Comparison of ENCODE assay signal across 8 cellular contexts in the genomic region with DNA sequence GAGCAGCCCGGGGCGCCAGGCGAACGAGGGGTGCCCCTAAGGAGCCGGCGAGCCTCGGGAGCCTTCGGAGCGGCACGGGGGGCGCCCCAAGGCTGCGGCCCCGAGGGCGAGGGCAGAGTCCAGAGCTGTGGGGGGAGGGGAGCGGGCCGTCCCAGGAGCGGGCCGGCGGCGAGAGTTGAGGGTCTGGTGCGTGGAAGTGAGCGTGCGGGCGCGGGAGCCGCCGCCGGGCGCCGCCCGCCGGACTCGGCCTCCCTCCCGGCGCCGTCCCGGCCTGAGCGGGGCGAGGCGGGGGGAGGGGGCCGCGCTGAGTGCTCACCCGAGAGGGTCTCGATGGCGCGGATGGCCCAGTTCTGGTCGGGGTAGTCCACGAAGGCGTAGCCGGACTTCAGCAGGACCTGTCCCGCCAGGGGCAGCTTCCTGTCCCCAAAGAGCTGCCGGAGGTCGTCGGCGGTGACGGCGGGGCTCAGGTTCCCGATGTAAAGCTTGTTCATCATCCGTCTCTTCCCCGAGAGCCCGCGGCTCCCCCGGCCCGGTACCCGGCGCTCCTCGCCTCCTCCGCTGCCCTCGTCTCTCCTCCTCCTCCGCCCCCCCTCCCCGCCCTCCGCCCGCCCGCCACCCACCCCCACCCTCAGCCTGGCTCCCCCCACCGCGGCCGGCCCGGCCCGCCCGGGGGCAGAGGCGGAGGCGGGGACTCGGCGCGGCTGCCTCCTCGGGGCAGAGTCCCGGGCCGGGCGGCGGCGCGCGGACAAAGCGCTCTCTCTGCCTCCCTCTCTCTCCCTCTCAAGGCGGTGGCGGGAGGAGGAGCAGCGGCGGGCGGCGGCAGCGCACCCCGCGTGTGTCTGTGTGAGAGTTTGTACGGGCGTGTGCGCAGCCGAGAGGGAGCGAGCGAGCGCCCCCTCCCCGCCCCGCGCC. TPM values are rescaled to one million over a fixed set of nuclear protein-coding genes. Genes with fewer than 3 reads are reported as not detected.
A peak's percentile ranks its signal among the peaks of the same experiment; 100 is the strongest.
DNase-seq lines count a peak whose midpoint lies in the region; ATAC-seq, FAIRE-seq and TF ChIP-seq lines count a peak whose summit lies in the region.

TSS of gene IGF2BP2 (minus strand) at position 576 of the 912 bp plus-strand sequence. CDS start at position 494, 82 bp downstream.

- no peak for TF ChIP-seq CTCF in AG09309 (IDR thresholded peaks at IDR 0.05; ENCODE audit: control insufficient read depth, insufficient read depth, low read depth, low read length, missing control alignments)
- TF ChIP-seq CTCF in astrocyte (IDR thresholded peaks at IDR 0.05; ENCODE audit: insufficient read depth, low read depth, low read length), result no peak

- H3K4me1 ChIP-seq in astrocyte (ENCODE audit: insufficient read depth, low read length), result peaks cover 28% of the 10 kb centered on the region

- H3K4me3 ChIP-seq in AG09309 (ENCODE audit: control insufficient read depth, low read depth, low read length), result peak within 1 kb of the TSS; percentile 78
- peak within 1 kb of the TSS; percentile 78 for H3K4me3 ChIP-seq in astrocyte (ENCODE audit: insufficient read depth, low read depth, low read length)

- H3K9me3 ChIP-seq in astrocyte (ENCODE audit: insufficient read depth, low read depth, low read length), result no peaks in the 10 kb centered on the region

- peak within 1 kb of the TSS; percentile 98 for H3K27ac Mint-ChIP-seq in astrocyte (ENCODE audit: unreplicated experiment)

- peak within 1 kb of the TSS; percentile 79 for H2AFZ ChIP-seq in astrocyte (ENCODE audit: low read depth, low read length)

- H3K4me1 Mint-ChIP-seq in astrocyte (ENCODE audit: low read depth, unreplicated experiment), result peaks cover 14% of the 10 kb centered on the region

- peak within 1 kb of the TSS; percentile 94 for H3K4me3 Mint-ChIP-seq in astrocyte (ENCODE audit: unreplicated experiment)

- no peaks in the 10 kb centered on the region for H3K27me3 ChIP-seq in astrocyte (ENCODE audit: insufficient read depth, low read length)

- H3K79me2 ChIP-seq in astrocyte (ENCODE audit: insufficient read depth, low read length), result peaks cover 67% of the 10 kb centered on the region

- peak within 1 kb of the TSS; percentile 91 for H3K4me2 ChIP-seq in astrocyte (ENCODE audit: low read length)

- ATAC-seq in GM18909 (IDR thresholded peaks at IDR 0.05; ENCODE audit: poor library complexity, unreplicated experiment) (peak; percentile 69), HG03571 (IDR thresholded peaks at IDR 0.05; ENCODE audit: unreplicated experiment) (peak; percentile 70), SK-N-SH treated with all-trans-retinoic acid at 6 μM for 48 hours (peak; percentile 77), left ventricle myocardium superior (peak; percentile 85), HG03196 (IDR thresholded peaks at IDR 0.05; ENCODE audit: unreplicated experiment) (no peak)

- H3K9me3 Mint-ChIP-seq in astrocyte (ENCODE audit: unreplicated experiment), result peaks cover 6% of the 10 kb centered on the region

- H3K27me3 Mint-ChIP-seq in astrocyte (ENCODE audit: low read depth, unreplicated experiment), result no peaks in the 10 kb centered on the region

- H3K36me3 Mint-ChIP-seq in astrocyte (ENCODE audit: low read depth, unreplicated experiment), result peaks cover 27% of the 10 kb centered on the region

- DNase-seq in AG09309 (ENCODE audit: low read depth) (no peak), astrocyte (ENCODE audit: low read depth) (peak; percentile 74), left ventricle myocardium superior (peak; percentile 84), renal cortical epithelial cell (ENCODE audit: low read depth) (peak; percentile 41)

- peaks cover 10% of the 10 kb centered on the region for H4K20me1 ChIP-seq in astrocyte (ENCODE audit: insufficient read depth, low read length)

- FAIRE-seq in astrocyte (lab: Jason Lieb, UNC), result no peak

- intact Hi-C loops in left ventricle myocardium superior (cut with micrococcal nuclease), result no loop called here

- peak within 1 kb of the TSS; percentile 96 for H3K9ac ChIP-seq in astrocyte (ENCODE audit: low read length)

- H3K36me3 ChIP-seq in astrocyte (ENCODE audit: insufficient read depth, low read length), result no peaks in the 10 kb centered on the region

- H3K27ac ChIP-seq in astrocyte (ENCODE audit: low read depth, low read length), result peak within 1 kb of the TSS; percentile 92

TF ChIP-seq in SK-N-SH treated with all-trans-retinoic acid at 6 μM for 48 hours, 23 proteins besides CTCF, POLR2A, EP300 and RAD21 (continues in another document):
- no peak for TF ChIP-seq POU6F1 (CRISPR knock-in tag; IDR thresholded peaks at IDR 0.05; ENCODE audit: borderline replicate concordance, low read depth)
- TF ChIP-seq GLIS3 (CRISPR knock-in tag; IDR thresholded peaks at IDR 0.05), result no peak
- no peak for TF ChIP-seq PPARA (CRISPR knock-in tag; IDR thresholded peaks at IDR 0.05; ENCODE audit: borderline replicate concordance)
- TF ChIP-seq TCF4 (CRISPR knock-in tag; IDR thresholded peaks at IDR 0.05; ENCODE audit: borderline replicate concordance), result no peak
- TF ChIP-seq ZFP3 (CRISPR knock-in tag; IDR thresholded peaks at IDR 0.05), result no peak
- no peak for TF ChIP-seq SNAI2 (CRISPR knock-in tag; IDR thresholded peaks at IDR 0.05)
- no peak for TF ChIP-seq CSDC2 (CRISPR knock-in tag; IDR thresholded peaks at IDR 0.05)
- no peak for TF ChIP-seq ZNF565 (CRISPR knock-in tag; conservative IDR thresholded peaks at IDR 0.05; ENCODE audit: low read depth)
- TF ChIP-seq, protein P1, sequence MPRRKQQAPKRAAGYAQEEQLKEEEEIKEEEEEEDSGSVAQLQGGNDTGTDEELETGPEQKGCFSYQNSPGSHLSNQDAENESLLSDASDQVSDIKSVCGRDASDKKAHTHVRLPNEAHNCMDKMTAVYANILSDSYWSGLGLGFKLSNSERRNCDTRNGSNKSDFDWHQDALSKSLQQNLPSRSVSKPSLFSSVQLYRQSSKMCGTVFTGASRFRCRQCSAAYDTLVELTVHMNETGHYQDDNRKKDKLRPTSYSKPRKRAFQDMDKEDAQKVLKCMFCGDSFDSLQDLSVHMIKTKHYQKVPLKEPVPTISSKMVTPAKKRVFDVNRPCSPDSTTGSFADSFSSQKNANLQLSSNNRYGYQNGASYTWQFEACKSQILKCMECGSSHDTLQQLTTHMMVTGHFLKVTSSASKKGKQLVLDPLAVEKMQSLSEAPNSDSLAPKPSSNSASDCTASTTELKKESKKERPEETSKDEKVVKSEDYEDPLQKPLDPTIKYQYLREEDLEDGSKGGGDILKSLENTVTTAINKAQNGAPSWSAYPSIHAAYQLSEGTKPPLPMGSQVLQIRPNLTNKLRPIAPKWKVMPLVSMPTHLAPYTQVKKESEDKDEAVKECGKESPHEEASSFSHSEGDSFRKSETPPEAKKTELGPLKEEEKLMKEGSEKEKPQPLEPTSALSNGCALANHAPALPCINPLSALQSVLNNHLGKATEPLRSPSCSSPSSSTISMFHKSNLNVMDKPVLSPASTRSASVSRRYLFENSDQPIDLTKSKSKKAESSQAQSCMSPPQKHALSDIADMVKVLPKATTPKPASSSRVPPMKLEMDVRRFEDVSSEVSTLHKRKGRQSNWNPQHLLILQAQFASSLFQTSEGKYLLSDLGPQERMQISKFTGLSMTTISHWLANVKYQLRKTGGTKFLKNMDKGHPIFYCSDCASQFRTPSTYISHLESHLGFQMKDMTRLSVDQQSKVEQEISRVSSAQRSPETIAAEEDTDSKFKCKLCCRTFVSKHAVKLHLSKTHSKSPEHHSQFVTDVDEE (CRISPR knock-in tag; IDR thresholded peaks at IDR 0.05), result no peak
- TF ChIP-seq ZC3H10 (CRISPR knock-in tag; IDR thresholded peaks at IDR 0.05), result no peak
- TF ChIP-seq OSR1 (CRISPR knock-in tag; IDR thresholded peaks at IDR 0.05), result no peak
- TF ChIP-seq ARNTL (CRISPR knock-in tag; IDR thresholded peaks at IDR 0.05; ENCODE audit: borderline replicate concordance, low read depth), result no peak
- TF ChIP-seq RARB (CRISPR knock-in tag; IDR thresholded peaks at IDR 0.05), result no peak
- TF ChIP-seq, protein P2, sequence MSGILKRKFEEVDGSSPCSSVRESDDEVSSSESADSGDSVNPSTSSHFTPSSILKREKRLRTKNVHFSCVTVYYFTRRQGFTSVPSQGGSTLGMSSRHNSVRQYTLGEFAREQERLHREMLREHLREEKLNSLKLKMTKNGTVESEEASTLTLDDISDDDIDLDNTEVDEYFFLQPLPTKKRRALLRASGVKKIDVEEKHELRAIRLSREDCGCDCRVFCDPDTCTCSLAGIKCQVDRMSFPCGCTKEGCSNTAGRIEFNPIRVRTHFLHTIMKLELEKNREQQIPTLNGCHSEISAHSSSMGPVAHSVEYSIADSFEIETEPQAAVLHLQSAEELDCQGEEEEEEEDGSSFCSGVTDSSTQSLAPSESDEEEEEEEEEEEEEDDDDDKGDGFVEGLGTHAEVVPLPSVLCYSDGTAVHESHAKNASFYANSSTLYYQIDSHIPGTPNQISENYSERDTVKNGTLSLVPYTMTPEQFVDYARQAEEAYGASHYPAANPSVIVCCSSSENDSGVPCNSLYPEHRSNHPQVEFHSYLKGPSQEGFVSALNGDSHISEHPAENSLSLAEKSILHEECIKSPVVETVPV (CRISPR knock-in tag; IDR thresholded peaks at IDR 0.05), result no peak
- TF ChIP-seq, protein P3, sequence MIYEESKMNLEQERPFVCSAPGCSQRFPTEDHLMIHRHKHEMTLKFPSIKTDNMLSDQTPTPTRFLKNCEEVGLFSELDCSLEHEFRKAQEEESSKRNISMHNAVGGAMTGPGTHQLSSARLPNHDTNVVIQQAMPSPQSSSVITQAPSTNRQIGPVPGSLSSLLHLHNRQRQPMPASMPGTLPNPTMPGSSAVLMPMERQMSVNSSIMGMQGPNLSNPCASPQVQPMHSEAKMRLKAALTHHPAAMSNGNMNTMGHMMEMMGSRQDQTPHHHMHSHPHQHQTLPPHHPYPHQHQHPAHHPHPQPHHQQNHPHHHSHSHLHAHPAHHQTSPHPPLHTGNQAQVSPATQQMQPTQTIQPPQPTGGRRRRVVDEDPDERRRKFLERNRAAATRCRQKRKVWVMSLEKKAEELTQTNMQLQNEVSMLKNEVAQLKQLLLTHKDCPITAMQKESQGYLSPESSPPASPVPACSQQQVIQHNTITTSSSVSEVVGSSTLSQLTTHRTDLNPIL (CRISPR knock-in tag; IDR thresholded peaks at IDR 0.05; ENCODE audit: low read depth), result no peak
- TF ChIP-seq ZNF8 (CRISPR knock-in tag; IDR thresholded peaks at IDR 0.05), result no peak

RNA-seq across cellular contexts. Expression of gene IGF2BP2, which starts in this region (rescaled TPM):
- 128 and 162 TPM in 2 replicates for total RNA-seq in astrocyte
- 16.7 TPM for total RNA-seq in left ventricle myocardium superior
- total RNA-seq in renal cortical epithelial cell, result 33.5 and 65.1 TPM in 2 replicates
